Comparison of ENCODE assay signal across 12 cellular contexts in the genomic region with DNA sequence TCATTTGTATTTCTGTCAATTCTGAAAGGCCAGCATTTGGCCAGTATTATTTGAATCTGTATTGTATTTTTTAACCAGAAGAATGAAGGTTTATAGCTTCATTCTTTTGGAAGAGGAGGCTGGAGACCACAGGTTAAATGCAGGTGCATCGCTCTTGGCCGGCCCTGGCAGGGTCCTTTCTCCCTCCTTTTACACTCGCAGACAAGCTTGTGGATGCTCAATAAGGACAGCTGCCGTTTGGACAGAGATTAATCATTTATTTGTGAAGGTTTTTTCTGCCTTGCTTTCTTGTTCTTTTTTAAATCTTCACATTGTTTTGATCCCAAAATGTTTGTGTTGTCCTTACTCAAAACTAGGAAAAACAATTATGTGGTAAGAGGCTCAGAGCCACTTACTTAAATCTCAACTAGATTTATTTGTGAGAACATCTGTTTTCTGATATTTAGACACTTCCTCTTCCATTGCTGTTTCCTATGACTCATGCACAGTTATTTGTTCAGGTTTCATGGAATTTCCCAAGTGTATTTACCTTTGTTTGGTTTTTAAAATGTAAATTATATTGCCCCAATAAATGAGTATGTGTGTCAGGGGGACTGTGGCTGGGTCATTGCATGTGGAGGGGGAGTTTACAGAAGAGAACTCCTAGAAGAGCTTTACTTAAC. TPM values are rescaled to one million over a fixed set of nuclear protein-coding genes. Genes with fewer than 3 reads are reported as not detected.
DNase-seq lines count a peak whose midpoint lies in the region; TF ChIP-seq lines count a peak whose summit lies in the region.
"Had no signal": no experiment of that assay in that cellular context is flagged by ENCODE, and none has a peak within 500 bp of the region (broad histone marks: within the 10 kb centered on the region; RNA-seq: fewer than 3 reads in every experiment).

No MANE protein-coding gene starts in this region.

- H2BK5ac ChIP-seq in mesenchymal stem cell (ENCODE audit: low read depth, low read length, poor library complexity, severe bottlenecking): no peak overlapping the region

- no peak overlapping the region for H3K4me2 ChIP-seq in mesenchymal stem cell (ENCODE audit: low read length, poor library complexity, severe bottlenecking)

- no peak overlapping the region for H2AK5ac ChIP-seq in mesenchymal stem cell (ENCODE audit: low read length, severe bottlenecking)

- no peak overlapping the region for H3K4me3 Mint-ChIP-seq in activated CD4-positive, alpha-beta T cell treated with anti-CD3 and anti-CD28 coated beads, Interleukin-2, amount 10 ng/mL, durations not matched to agents 7 days and 5 days
- H3K4me3 Mint-ChIP-seq: CD8-positive, alpha-beta memory T cell; T-helper 17 cell had no signal

- H3K4ac ChIP-seq in mesenchymal stem cell (ENCODE audit: low read depth in 1 of 2, low read length in 2 of 2): no peak overlapping the region

- H3K27me3 Mint-ChIP-seq in activated CD4-positive, alpha-beta T cell treated with anti-CD3 and anti-CD28 coated beads, Interleukin-2, amount 10 ng/mL, durations not matched to agents 7 days and 5 days: peaks cover 19% of the 10 kb centered on the region

- H3K14ac ChIP-seq in mesenchymal stem cell (ENCODE audit: low read length in 2 of 2): no peak overlapping the region

- H3K27me3 ChIP-seq in mesenchymal stem cell (ENCODE audit: control insufficient read depth in 1 of 2, insufficient read depth in 1 of 2, low read length in 2 of 2) (no peaks in the 10 kb centered on the region), prostate gland (replicated peaks; ENCODE audit: insufficient read depth) (no peaks in the 10 kb centered on the region)

- H3K36me3 ChIP-seq in mesenchymal stem cell (ENCODE audit: control insufficient read depth in 1 of 2, insufficient read depth in 2 of 2, low read depth in 1 of 2, low read length in 2 of 2) (peaks cover 22 to 100% of the 10 kb centered on the region in 2 experiments), prostate gland (no peaks in the 10 kb centered on the region)

- no peak overlapping the region for H3K4me3 ChIP-seq in LNCaP clone FGC (ENCODE audit: low read depth, low read length)
- H3K4me3 ChIP-seq in cardiac fibroblast (replicated peaks in 1 of 2; ENCODE audit: low read depth in 2 of 2, low read length in 2 of 2): no peak overlapping the region
- H3K4me3 ChIP-seq in mesenchymal stem cell (ENCODE audit: insufficient read depth in 1 of 2, low read depth in 1 of 2, low read length in 2 of 2): no peak overlapping the region
- no peak overlapping the region for H3K4me3 ChIP-seq in prostate gland
- H3K4me3 ChIP-seq: skin epidermis had no signal

- no peak overlapping the region for H2BK120ac ChIP-seq in mesenchymal stem cell (ENCODE audit: low read depth, low read length)

- no peak overlapping the region for H2AFZ ChIP-seq in mesenchymal stem cell (ENCODE audit: low read depth, low read length)

- H3K27ac ChIP-seq in mesenchymal stem cell (ENCODE audit: low read length, poor library complexity, severe bottlenecking): peak overlapping the region; percentile 22
- no peak overlapping the region for H3K27ac ChIP-seq in prostate gland

- no peak overlapping the region for H4K91ac ChIP-seq in mesenchymal stem cell (ENCODE audit: low read length)

- H4K8ac ChIP-seq in mesenchymal stem cell (ENCODE audit: low read length): no peak overlapping the region

- no peaks in the 10 kb centered on the region for H3K4me1 Mint-ChIP-seq in activated CD4-positive, alpha-beta T cell treated with anti-CD3 and anti-CD28 coated beads, Interleukin-2, amount 10 ng/mL, durations not matched to agents 7 days and 5 days
- H3K4me1 Mint-ChIP-seq: CD8-positive, alpha-beta memory T cell had no signal

- DNase-seq in AG08395 (ENCODE audit: low spot score): peak; percentile 34
- peak; percentile 18 for DNase-seq in LNCaP clone FGC (ENCODE audit: low read depth)
- DNase-seq in cardiac fibroblast (ENCODE audit: low read depth in 2 of 2): peak; percentile 61 to 89
- DNase-seq in mesenchymal stem cell: peak; percentile 76
- no peak for DNase-seq in NAMALWA (ENCODE audit: low spot score)
- no peak for DNase-seq in prostate gland (ENCODE audit: low spot score)
- no peak for DNase-seq in hippocampal formation (lab: John Stamatoyannopoulos, UW)
- DNase-seq in activated CD4-positive, alpha-beta T cell treated with anti-CD3 and anti-CD28 coated beads, Interleukin-2, amount 10 ng/mL, durations not matched to agents 7 days and 5 days: no peak
- DNase-seq: CD8-positive, alpha-beta memory T cell; substantia nigra; T-helper 17 cell had no signal

- CTCF ChIA-PET in activated CD4-positive, alpha-beta T cell treated with anti-CD3 and anti-CD28 coated beads, Interleukin-2, amount 10 ng/mL, durations not matched to agents 7 days and 5 days (lab: Charles Lee): no interaction called here

- peaks cover 24% of the 10 kb centered on the region for H3K79me1 ChIP-seq in mesenchymal stem cell (replicated peaks; ENCODE audit: low read length, poor library complexity, severe bottlenecking)

- intact Hi-C loops in prostate gland (cut with DNase I): loop anchor here (5.0 kb wide), 1 partner anchor 117 kb away; the partner anchor contains the start of gene LAMC1

- no peak for TF ChIP-seq CTCF in LNCaP clone FGC (IDR thresholded peaks at IDR 0.05; ENCODE audit: control insufficient read depth, extremely low read depth, insufficient read depth)
- TF ChIP-seq CTCF in cardiac fibroblast (IDR thresholded peaks at IDR 0.05; ENCODE audit: low read depth, low read length): no peak
- no peak for TF ChIP-seq CTCF in prostate gland (IDR thresholded peaks at IDR 0.05)

- H3K9ac ChIP-seq in mesenchymal stem cell (ENCODE audit: low read length): peak overlapping the region; percentile 54

- TF ChIP-seq POLR2A in prostate gland (IDR thresholded peaks at IDR 0.05): no peak

- H3K9me3 Mint-ChIP-seq in activated CD4-positive, alpha-beta T cell treated with anti-CD3 and anti-CD28 coated beads, Interleukin-2, amount 10 ng/mL, durations not matched to agents 7 days and 5 days: no peaks in the 10 kb centered on the region
- H3K9me3 Mint-ChIP-seq: CD8-positive, alpha-beta memory T cell had no signal

- H2BK15ac ChIP-seq in mesenchymal stem cell (ENCODE audit: low read depth, poor library complexity, severe bottlenecking): no peak overlapping the region

- no peaks in the 10 kb centered on the region for H3K36me3 Mint-ChIP-seq in activated CD4-positive, alpha-beta T cell treated with anti-CD3 and anti-CD28 coated beads, Interleukin-2, amount 10 ng/mL, durations not matched to agents 7 days and 5 days (ENCODE audit: low read depth)
- H3K36me3 Mint-ChIP-seq: CD8-positive, alpha-beta memory T cell had no signal

- no peak overlapping the region for H3K18ac ChIP-seq in mesenchymal stem cell (ENCODE audit: low read depth in 1 of 2, low read length in 2 of 2)

- H3K23ac ChIP-seq in mesenchymal stem cell (ENCODE audit: low read length in 2 of 2): no peak overlapping the region

- H2BK12ac ChIP-seq in mesenchymal stem cell (ENCODE audit: low read length in 2 of 2): no peak overlapping the region

- POLR2A ChIA-PET in activated CD4-positive, alpha-beta T cell treated with anti-CD3 and anti-CD28 coated beads, Interleukin-2, amount 10 ng/mL, durations not matched to agents 7 days and 5 days (lab: Charles Lee): interaction anchor here (0.6 kb wide), 1 partner anchor 8 kb away, joined by 3 read pairs; no protein-coding TSS in a partner anchor

- WGBS in mesenchymal stem cell: 68% methylated on average over 2 of the region's 4 CpGs
- WGBS in prostate gland: 47% methylated on average over 4 of the region's 4 CpGs

- H3K27ac Mint-ChIP-seq in activated CD4-positive, alpha-beta T cell treated with anti-CD3 and anti-CD28 coated beads, Interleukin-2, amount 10 ng/mL, durations not matched to agents 7 days and 5 days: no peak overlapping the region
- H3K27ac Mint-ChIP-seq: CD8-positive, alpha-beta memory T cell; T-helper 17 cell had no signal

- H3K4me1 ChIP-seq in mesenchymal stem cell (ENCODE audit: control insufficient read depth, insufficient read depth, low read depth, low read length) (peaks cover 4% of the 10 kb centered on the region), prostate gland (replicated peaks) (no peaks in the 10 kb centered on the region)

- no peaks in the 10 kb centered on the region for H3K9me3 ChIP-seq in mesenchymal stem cell (ENCODE audit: control insufficient read depth, low read length)
- H3K9me3 ChIP-seq in prostate gland: no peaks in the 10 kb centered on the region

RNA-seq across cellular contexts. Expression of gene LAMC2, which starts 46.7 kb away (rescaled TPM):
- 0.37 TPM for polyA plus RNA-seq in mesenchymal stem cell (2013, experiment 1 of 2)
- 0.38 TPM for polyA plus RNA-seq in mesenchymal stem cell (2013, experiment 2 of 2)
- 10 to 100 TPM in 1 of 2 donors, 1 to 10 TPM in 1; 9.3 to 11.6 TPM for total RNA-seq in prostate gland
- total RNA-seq in activated CD4-positive, alpha-beta T cell treated with anti-CD3 and anti-CD28 coated beads, Interleukin-2, amount 10 ng/mL, durations not matched to agents 7 days and 5 days: under 1 TPM; 0.04 to 0.05 TPM
- total RNA-seq: CD8-positive, alpha-beta memory T cell; T-helper 17 cell had no signal
- polyA plus RNA-seq: CD8-positive, alpha-beta memory T cell had no signal

Comparison
In these comparisons a context has a peak if more than half of its experiments do, and no peak if none do; other contexts are left out.
1. DNase-seq: peak in AG08395 (single experiment), LNCaP clone FGC (single experiment), cardiac fibroblast (2 of 2) and mesenchymal stem cell (single experiment); none in NAMALWA (single experiment), prostate gland (single experiment), hippocampal formation (0 of 2) and activated CD4-positive, alpha-beta T cell treated with anti-CD3 and anti-CD28 coated beads, Interleukin-2, amount 10 ng/mL, durations not matched to agents 7 days and 5 days (single experiment).
2. RNA of gene LAMC2, which starts 46.7 kb away (total RNA-seq): 9.3 to 11.6 TPM in prostate gland; 0.04 to 0.05 TPM in activated CD4-positive, alpha-beta T cell treated with anti-CD3 and anti-CD28 coated beads, Interleukin-2, amount 10 ng/mL, durations not matched to agents 7 days and 5 days; every median in the first group is over 4 times any median in the second.